11 cellular contexts compared by ENCODE assay signal in the genomic region with DNA sequence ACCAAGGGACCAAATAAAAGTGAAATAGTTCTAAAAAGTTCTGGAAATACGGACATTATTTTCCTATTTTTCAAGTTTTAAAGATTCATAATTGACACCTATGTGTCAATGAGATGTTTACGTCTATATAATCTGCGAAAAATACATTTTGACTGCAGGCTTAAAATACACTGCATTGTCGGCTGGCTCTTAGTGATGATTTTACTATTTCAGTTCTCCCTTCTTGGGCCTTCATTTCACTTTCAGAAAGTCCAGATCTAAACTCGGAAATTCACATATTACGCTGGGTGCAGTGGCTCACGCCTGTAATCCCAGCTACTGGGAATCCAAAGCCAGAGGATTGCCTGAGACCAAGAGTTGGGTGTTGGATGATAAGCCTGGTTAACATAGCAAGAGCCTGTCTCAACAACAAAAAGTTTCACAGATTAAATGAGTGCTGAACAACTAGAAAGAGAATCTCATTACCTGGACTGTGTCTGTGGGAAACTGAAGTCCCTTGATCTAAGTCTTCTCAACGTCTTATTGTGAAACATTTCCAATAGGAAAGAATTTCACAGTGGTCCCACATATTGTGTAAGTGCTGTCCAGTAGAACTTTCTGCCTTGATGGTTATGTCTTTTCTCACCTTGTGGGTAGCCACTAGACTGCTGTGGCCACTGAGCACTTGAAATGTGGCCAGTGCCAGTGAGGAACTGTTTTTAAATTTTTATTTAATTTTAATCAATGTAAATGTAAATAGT. TPM values are rescaled to one million over a fixed set of nuclear protein-coding genes. Genes with fewer than 3 reads are reported as not detected.
DNase-seq lines count a peak whose midpoint lies in the region; ATAC-seq and TF ChIP-seq lines count a peak whose summit lies in the region.
"Had no signal": no experiment of that assay in that cellular context is flagged by ENCODE, and none has a peak within 500 bp of the region (broad histone marks: within the 10 kb centered on the region; RNA-seq: fewer than 3 reads in every experiment).

No MANE protein-coding gene starts in this region.

- H3K4me1 Mint-ChIP-seq in CD4-positive, alpha-beta memory T cell, result peaks cover 11 to 29% (median 17%) of the 10 kb centered on the region in 4 donors
- peaks cover 15% of the 10 kb centered on the region for H3K4me1 Mint-ChIP-seq in WTC11

- H2AFZ ChIP-seq in mesenchymal stem cell (ENCODE audit: low read depth, low read length), result no peak overlapping the region

- intact Hi-C loops in CD4-positive, alpha-beta memory T cell (cut with micrococcal nuclease), result loop anchor here (5.0 kb wide), 1 partner anchor 806 kb away; no protein-coding TSS in a partner anchor

- no peak overlapping the region for H3K18ac ChIP-seq in mesenchymal stem cell (ENCODE audit: low read depth in 1 of 2, low read length in 2 of 2)

- H3K27me3 Mint-ChIP-seq in CD4-positive, alpha-beta memory T cell, result no peaks in the 10 kb centered on the region
- no peaks in the 10 kb centered on the region; the same call in 1 of the 2 replicates for H3K27me3 Mint-ChIP-seq in WTC11 (ENCODE audit: low read depth)

- H3K23ac ChIP-seq in mesenchymal stem cell (ENCODE audit: low read length in 2 of 2), result no peak overlapping the region

- DNase-seq in CD4-positive, alpha-beta memory T cell, result no peak
- DNase-seq in GM12865 (ENCODE audit: low read depth), result peak; percentile 46
- DNase-seq in WTC11 (ENCODE audit: low spot score), result no peak
- peak; percentile 8 for DNase-seq in mesenchymal stem cell
- no peak for DNase-seq in stimulated activated naive CD4-positive, alpha-beta T cell treated with Interleukin-2 at 50 U/mL for 16 hours (lab: John Stamatoyannopoulos, UW)
- DNase-seq: activated CD4-positive, alpha-beta T cell treated with anti-CD3 and anti-CD28 coated beads for 4 hours; Calu3; SHP77 had no signal

- no peak overlapping the region for H4K8ac ChIP-seq in mesenchymal stem cell (ENCODE audit: low read length)

- no peaks in the 10 kb centered on the region for H3K36me3 ChIP-seq in CD4-positive, alpha-beta memory T cell (ENCODE audit: insufficient read depth, low read length)
- peaks cover 1 to 4% of the 10 kb centered on the region in 2 experiments for H3K36me3 ChIP-seq in mesenchymal stem cell (ENCODE audit: control insufficient read depth in 1 of 2, insufficient read depth in 2 of 2, low read depth in 1 of 2, low read length in 2 of 2)

- ATAC-seq in WTC11, result no peak
- no peak for ATAC-seq in HG02763 (IDR thresholded peaks at IDR 0.05; ENCODE audit: unreplicated experiment)
- no peak for ATAC-seq in HG03378 (IDR thresholded peaks at IDR 0.05; ENCODE audit: unreplicated experiment)
- no peak for ATAC-seq in HG03095 (IDR thresholded peaks at IDR 0.05; ENCODE audit: unreplicated experiment)

- no peak overlapping the region for H4K91ac ChIP-seq in mesenchymal stem cell (ENCODE audit: low read length)

- POLR2A ChIA-PET in CD4-positive, alpha-beta memory T cell (lab: Charles Lee; ENCODE audit: partially characterized antibody), result no interaction called here
- POLR2A ChIA-PET in WTC11 (lab: Charles Lee), result no interaction called here

- H3K27me3 ChIP-seq in CD4-positive, alpha-beta memory T cell (ENCODE audit: insufficient read depth, low read length), result no peaks in the 10 kb centered on the region
- no peaks in the 10 kb centered on the region for H3K27me3 ChIP-seq in mesenchymal stem cell (ENCODE audit: control insufficient read depth in 1 of 2, insufficient read depth in 1 of 2, low read length in 2 of 2)

- H3K14ac ChIP-seq in mesenchymal stem cell (ENCODE audit: low read length in 2 of 2), result no peak overlapping the region

- H3K79me1 ChIP-seq in mesenchymal stem cell (replicated peaks; ENCODE audit: low read length, poor library complexity, severe bottlenecking), result peaks cover 19% of the 10 kb centered on the region

- H2BK15ac ChIP-seq in mesenchymal stem cell (ENCODE audit: low read depth, poor library complexity, severe bottlenecking), result no peak overlapping the region

- H3K4ac ChIP-seq in mesenchymal stem cell (ENCODE audit: low read depth in 1 of 2, low read length in 2 of 2), result no peak overlapping the region

- no peak overlapping the region for H3K9ac ChIP-seq in mesenchymal stem cell (ENCODE audit: low read length)

- H3K36me3 Mint-ChIP-seq in CD4-positive, alpha-beta memory T cell, result peaks cover 0 to 11% of the 10 kb centered on the region in 2 donors
- H3K36me3 Mint-ChIP-seq in WTC11, result no peaks in the 10 kb centered on the region

- no peak overlapping the region for H3K27ac ChIP-seq in CD4-positive, alpha-beta memory T cell (ENCODE audit: low read depth, low read length)
- H3K27ac ChIP-seq in mesenchymal stem cell (ENCODE audit: low read length, poor library complexity, severe bottlenecking), result no peak overlapping the region

- no peak overlapping the region for H3K4me2 ChIP-seq in mesenchymal stem cell (ENCODE audit: low read length, poor library complexity, severe bottlenecking)

- H3K4me3 ChIP-seq in CD4-positive, alpha-beta memory T cell (ENCODE audit: low read length in 2 of 2), result no peak overlapping the region
- peak overlapping the region; percentile 84 for H3K4me3 ChIP-seq in GM12865 (ENCODE audit: low read depth, low read length)
- H3K4me3 ChIP-seq in mesenchymal stem cell (ENCODE audit: insufficient read depth in 1 of 2, low read depth in 1 of 2, low read length in 2 of 2), result peak overlapping the region in 1 of 2 experiments; percentile 97

- no peak overlapping the region for H2BK5ac ChIP-seq in mesenchymal stem cell (ENCODE audit: low read depth, low read length, poor library complexity, severe bottlenecking)

- H3K27ac Mint-ChIP-seq in CD4-positive, alpha-beta memory T cell, result peak overlapping the region in 4 of 7 donors; percentile 22 to 96 (median 61)
- no peak overlapping the region for H3K27ac Mint-ChIP-seq in WTC11

- CTCF ChIA-PET in CD4-positive, alpha-beta memory T cell (lab: Charles Lee; ENCODE audit: partially characterized antibody), result no interaction called here
- CTCF ChIA-PET in WTC11 (lab: Charles Lee), result no interaction called here

- no peak overlapping the region for H2AK5ac ChIP-seq in mesenchymal stem cell (ENCODE audit: low read length, severe bottlenecking)

- WGBS in mesenchymal stem cell, result 99% methylated on average over 7 of the region's 8 CpGs

- no peak overlapping the region for H2BK120ac ChIP-seq in mesenchymal stem cell (ENCODE audit: low read depth, low read length)

- no peaks in the 10 kb centered on the region for H3K9me3 Mint-ChIP-seq in CD4-positive, alpha-beta memory T cell
- H3K9me3 Mint-ChIP-seq in WTC11, result no peaks in the 10 kb centered on the region

- no peak overlapping the region for H2BK12ac ChIP-seq in mesenchymal stem cell (ENCODE audit: low read length in 2 of 2)

- peaks cover 25% of the 10 kb centered on the region for H3K4me1 ChIP-seq in CD4-positive, alpha-beta memory T cell (ENCODE audit: insufficient read depth, low read length)
- H3K4me1 ChIP-seq in mesenchymal stem cell (ENCODE audit: control insufficient read depth, insufficient read depth, low read depth, low read length), result peaks cover 1% of the 10 kb centered on the region

- TF ChIP-seq CTCF in GM12865 (IDR thresholded peaks at IDR 0.05; ENCODE audit: insufficient read depth, low read depth, low read length, missing control alignments) (no peak), WTC11 (IDR thresholded peaks at IDR 0.05) (no peak)

- H3K4me3 Mint-ChIP-seq in CD4-positive, alpha-beta memory T cell, result peak overlapping the region; percentile 54 to 94 (median 81)
- peak overlapping the region; percentile 91 for H3K4me3 Mint-ChIP-seq in WTC11

- no peaks in the 10 kb centered on the region for H3K9me3 ChIP-seq in CD4-positive, alpha-beta memory T cell (ENCODE audit: control insufficient read depth in 1 of 2, low read length in 2 of 2)
- H3K9me3 ChIP-seq in mesenchymal stem cell (ENCODE audit: control insufficient read depth, low read length), result no peaks in the 10 kb centered on the region

TF ChIP-seq in WTC11, 78 proteins besides CTCF, POLR2A, EP300 and RAD21 (continues in another document):
- TF ChIP-seq, protein P1, sequence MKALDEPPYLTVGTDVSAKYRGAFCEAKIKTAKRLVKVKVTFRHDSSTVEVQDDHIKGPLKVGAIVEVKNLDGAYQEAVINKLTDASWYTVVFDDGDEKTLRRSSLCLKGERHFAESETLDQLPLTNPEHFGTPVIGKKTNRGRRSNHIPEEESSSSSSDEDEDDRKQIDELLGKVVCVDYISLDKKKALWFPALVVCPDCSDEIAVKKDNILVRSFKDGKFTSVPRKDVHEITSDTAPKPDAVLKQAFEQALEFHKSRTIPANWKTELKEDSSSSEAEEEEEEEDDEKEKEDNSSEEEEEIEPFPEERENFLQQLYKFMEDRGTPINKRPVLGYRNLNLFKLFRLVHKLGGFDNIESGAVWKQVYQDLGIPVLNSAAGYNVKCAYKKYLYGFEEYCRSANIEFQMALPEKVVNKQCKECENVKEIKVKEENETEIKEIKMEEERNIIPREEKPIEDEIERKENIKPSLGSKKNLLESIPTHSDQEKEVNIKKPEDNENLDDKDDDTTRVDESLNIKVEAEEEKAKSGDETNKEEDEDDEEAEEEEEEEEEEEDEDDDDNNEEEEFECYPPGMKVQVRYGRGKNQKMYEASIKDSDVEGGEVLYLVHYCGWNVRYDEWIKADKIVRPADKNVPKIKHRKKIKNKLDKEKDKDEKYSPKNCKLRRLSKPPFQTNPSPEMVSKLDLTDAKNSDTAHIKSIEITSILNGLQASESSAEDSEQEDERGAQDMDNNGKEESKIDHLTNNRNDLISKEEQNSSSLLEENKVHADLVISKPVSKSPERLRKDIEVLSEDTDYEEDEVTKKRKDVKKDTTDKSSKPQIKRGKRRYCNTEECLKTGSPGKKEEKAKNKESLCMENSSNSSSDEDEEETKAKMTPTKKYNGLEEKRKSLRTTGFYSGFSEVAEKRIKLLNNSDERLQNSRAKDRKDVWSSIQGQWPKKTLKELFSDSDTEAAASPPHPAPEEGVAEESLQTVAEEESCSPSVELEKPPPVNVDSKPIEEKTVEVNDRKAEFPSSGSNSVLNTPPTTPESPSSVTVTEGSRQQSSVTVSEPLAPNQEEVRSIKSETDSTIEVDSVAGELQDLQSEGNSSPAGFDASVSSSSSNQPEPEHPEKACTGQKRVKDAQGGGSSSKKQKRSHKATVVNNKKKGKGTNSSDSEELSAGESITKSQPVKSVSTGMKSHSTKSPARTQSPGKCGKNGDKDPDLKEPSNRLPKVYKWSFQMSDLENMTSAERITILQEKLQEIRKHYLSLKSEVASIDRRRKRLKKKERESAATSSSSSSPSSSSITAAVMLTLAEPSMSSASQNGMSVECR (CRISPR knock-in tag; IDR thresholded peaks at IDR 0.05; ENCODE audit: borderline replicate concordance), result no peak
- TF ChIP-seq ZNF219 (CRISPR knock-in tag; IDR thresholded peaks at IDR 0.05; ENCODE audit: borderline replicate concordance), result no peak

RNA-seq across cellular contexts. Expression of a gene that starts 1.8 kb away (rescaled TPM):
- total RNA-seq in CD4-positive, alpha-beta memory T cell, result 10 to 100 TPM; 17.1 to 18.5 TPM
- 10 to 100 TPM; 23.2 to 26.1 TPM for polyA plus RNA-seq in CD4-positive, alpha-beta memory T cell
- 16.8 to 21.4 TPM (median 19.9 TPM) in 3 replicates for total RNA-seq in WTC11 (2021)
- 82.1 TPM for polyA plus RNA-seq in mesenchymal stem cell (2013, experiment 1 of 2)
- 81.6 TPM for polyA plus RNA-seq in mesenchymal stem cell (2013, experiment 2 of 2)

RNA-seq across cellular contexts. Expression of a gene that starts 22.2 kb away (rescaled TPM):
- total RNA-seq in CD4-positive, alpha-beta memory T cell, result 10 to 100 TPM; 33.1 to 35.7 TPM
- polyA plus RNA-seq in CD4-positive, alpha-beta memory T cell, result 10 to 100 TPM in 1 of 2 donors, 1 to 10 TPM in 1; 10.0 to 14.5 TPM
- total RNA-seq in WTC11 (2021), result 24.8 to 28.1 TPM (median 27.7 TPM) in 3 replicates
- polyA plus RNA-seq in mesenchymal stem cell (2013, experiment 1 of 2), result 41.9 TPM
- 42.4 TPM for polyA plus RNA-seq in mesenchymal stem cell (2013, experiment 2 of 2)

Comparison
In these comparisons a context has a peak if more than half of its experiments do, and no peak if none do; other contexts are left out.
1. DNase-seq: peak in GM12865 (single experiment) and mesenchymal stem cell (single experiment); none in CD4-positive, alpha-beta memory T cell (0 of 5), WTC11 (single experiment) and stimulated activated naive CD4-positive, alpha-beta T cell treated with Interleukin-2 at 50 U/mL for 16 hours (single experiment).